In genomic region chr7:7972927-7973594, GRCh38 we compare ENCODE assay signal across 10 cellular contexts. TPM values are rescaled to one million over a fixed set of nuclear protein-coding genes. Genes with fewer than 3 reads are reported as not detected.
A peak's percentile ranks its signal among the peaks of the same experiment; 100 is the strongest.
DNase-seq lines count a peak whose midpoint lies in the region; ATAC-seq and TF ChIP-seq lines count a peak whose summit lies in the region.
"Had no signal": no experiment of that assay in that cellular context is flagged by ENCODE, and none has a peak within 500 bp of the region (broad histone marks: within the 10 kb centered on the region; RNA-seq: fewer than 3 reads in every experiment).

No MANE protein-coding gene starts in this region.

- H3K9me3 ChIP-seq in OCI-LY7 (ENCODE audit: low read length) = 0 out of 2 replicates have a peak, but pooled peaks cover 5% of the 10 kb centered on the region
- H3K9me3 ChIP-seq: spleen had no signal

- H3K4me3 Mint-ChIP-seq in activated naive CD4-positive, alpha-beta T cell treated with anti-CD3 and anti-CD28 coated beads for 36 hours = peak overlapping the region; percentile 40
- peak overlapping the region in 1 of 2 donors; percentile 37 for H3K4me3 Mint-ChIP-seq in stimulated activated naive B cell treated with anti-CD40 and anti-IgM and Interleukin-4, amounts not matched to agents 10 μg/mL and 1 μg/mL and 100 μg/mL, for 72 hours

- no peak overlapping the region for H3K27ac Mint-ChIP-seq in activated naive CD4-positive, alpha-beta T cell treated with anti-CD3 and anti-CD28 coated beads for 36 hours
- no peak overlapping the region for H3K27ac Mint-ChIP-seq in stimulated activated naive B cell treated with anti-CD40 and anti-IgM and Interleukin-4, amounts not matched to agents 10 μg/mL and 1 μg/mL and 100 μg/mL, for 72 hours

- ATAC-seq in stimulated activated naive B cell treated with anti-CD40 and anti-IgM and Interleukin-4, amounts not matched to agents 10 μg/mL and 1 μg/mL and 100 μg/mL, for 72 hours (replicated peaks) = no peak

- intact Hi-C loops in activated naive CD4-positive, alpha-beta T cell treated with anti-CD3 and anti-CD28 coated beads for 36 hours (cut with micrococcal nuclease) = loop anchor here (1.0 kb wide), 1 partner anchor 12 kb away; no protein-coding TSS in a partner anchor
- intact Hi-C loops in OCI-LY7 (cut with micrococcal nuclease; ENCODE audit: unreplicated experiment) = loop anchor here (5.0 kb wide), 4 partner anchors 201 to 716 kb away; partner anchors contain the start of gene MIOS

- no peaks in the 10 kb centered on the region for H3K36me3 Mint-ChIP-seq in activated naive CD4-positive, alpha-beta T cell treated with anti-CD3 and anti-CD28 coated beads for 36 hours (ENCODE audit: low read depth)
- no peaks in the 10 kb centered on the region for H3K36me3 Mint-ChIP-seq in stimulated activated naive B cell treated with anti-CD40 and anti-IgM and Interleukin-4, amounts not matched to agents 10 μg/mL and 1 μg/mL and 100 μg/mL, for 72 hours

- H3K4me3 ChIP-seq in OCI-LY7 (ENCODE audit: low read depth, low read length, poor library complexity, severe bottlenecking) = peak overlapping the region; percentile 72

- no peaks in the 10 kb centered on the region for H3K27me3 Mint-ChIP-seq in activated naive CD4-positive, alpha-beta T cell treated with anti-CD3 and anti-CD28 coated beads for 36 hours (ENCODE audit: low read depth)
- no peaks in the 10 kb centered on the region for H3K27me3 Mint-ChIP-seq in stimulated activated naive B cell treated with anti-CD40 and anti-IgM and Interleukin-4, amounts not matched to agents 10 μg/mL and 1 μg/mL and 100 μg/mL, for 72 hours

- H4K20me1 ChIP-seq in OCI-LY7 (ENCODE audit: insufficient read depth, low read length) = peaks cover 16% of the 10 kb centered on the region; the same call in 1 of the 2 replicates

- POLR2A ChIA-PET in OCI-LY7 (lab: Charles Lee) = interaction anchor here (0.5 to 2.1 kb wide), 19 partner anchors 8 to 1519 kb away, joined by 3 to 14 read pairs (median 3); partner anchors contain the start of gene UMAD1

- peak overlapping the region; percentile 18 for H3K27ac ChIP-seq in OCI-LY7 (ENCODE audit: low read depth, low read length, poor library complexity, severe bottlenecking)

- no peaks in the 10 kb centered on the region for H3K9me2 ChIP-seq in OCI-LY7 (ENCODE audit: insufficient read depth, low read length)

- H3K36me3 ChIP-seq in OCI-LY7 (ENCODE audit: insufficient read depth, low read length) = peaks cover 14% of the 10 kb centered on the region
- H3K36me3 ChIP-seq: spleen had no signal

- peaks cover 84% of the 10 kb centered on the region for H3K79me2 ChIP-seq in OCI-LY7 (ENCODE audit: insufficient read depth, low read depth, low read length)

- H2AFZ ChIP-seq in OCI-LY7 (ENCODE audit: low read length) = no peak overlapping the region

- no TSS peak for BruUV-seq in OCI-LY7 (replicated peaks; lab: Mats Ljungman, UMichigan)

- no peaks in the 10 kb centered on the region for H3K9me3 Mint-ChIP-seq in activated naive CD4-positive, alpha-beta T cell treated with anti-CD3 and anti-CD28 coated beads for 36 hours
- H3K9me3 Mint-ChIP-seq in stimulated activated naive B cell treated with anti-CD40 and anti-IgM and Interleukin-4, amounts not matched to agents 10 μg/mL and 1 μg/mL and 100 μg/mL, for 72 hours = no peaks in the 10 kb centered on the region

- peaks cover 38% of the 10 kb centered on the region for H3K4me1 ChIP-seq in OCI-LY7 (ENCODE audit: insufficient read depth, low read length, poor library complexity, severe bottlenecking)

- peaks cover 38% of the 10 kb centered on the region for H3K4me1 Mint-ChIP-seq in activated naive CD4-positive, alpha-beta T cell treated with anti-CD3 and anti-CD28 coated beads for 36 hours (ENCODE audit: low read depth)
- H3K4me1 Mint-ChIP-seq in stimulated activated naive B cell treated with anti-CD40 and anti-IgM and Interleukin-4, amounts not matched to agents 10 μg/mL and 1 μg/mL and 100 μg/mL, for 72 hours = peaks cover 13 to 37% of the 10 kb centered on the region in 2 donors

- TF ChIP-seq CTCF in OCI-LY7 (conservative IDR thresholded peaks at IDR 0.05; ENCODE audit: low read length) = no peak

- peak; percentile 19 for DNase-seq in activated naive CD4-positive, alpha-beta T cell treated with anti-CD3 and anti-CD28 coated beads for 36 hours
- no peak for DNase-seq in activated naive CD4-positive, alpha-beta T cell treated with anti-CD3 and anti-CD28 coated beads, Interleukin-2, amount 50 U/mL, for 16 hours
- peak; percentile 34 for DNase-seq in OCI-LY7 (ENCODE audit: low spot score)
- DNase-seq in globus pallidus (ENCODE audit: low spot score) = peak; percentile 18
- DNase-seq in superior temporal gyrus (ENCODE audit: extremely low spot score) = peak; percentile 56
- DNase-seq in NCI-H146 treated with DMSO at 0.1 percent for 48 hours (lab: John Stamatoyannopoulos, UW; ENCODE audit: unreplicated experiment) = no peak
- no peak for DNase-seq in nucleus accumbens (lab: John Stamatoyannopoulos, UW)
- no peak for DNase-seq in stimulated activated naive B cell treated with anti-CD40 and anti-IgM and Interleukin-4, amounts not matched to agents 10 μg/mL and 1 μg/mL and 100 μg/mL, for 72 hours
- DNase-seq: amniotic stem cell, spleen had no signal

- peak overlapping the region; percentile 82 for H3K4me2 ChIP-seq in OCI-LY7 (ENCODE audit: low read length)

- CTCF ChIA-PET in activated naive CD4-positive, alpha-beta T cell treated with anti-CD3 and anti-CD28 coated beads for 36 hours (lab: Charles Lee) = interaction anchor here (0.7 to 1.6 kb wide), 4 partner anchors 18 to 1457 kb away, joined by 3 to 5 read pairs (median 4); no protein-coding TSS in a partner anchor
- CTCF ChIA-PET in OCI-LY7 (lab: Charles Lee; ENCODE audit: unreplicated experiment) = interaction anchor here (0.6 to 1.0 kb wide), 3 partner anchors 29 to 63 kb away, joined by 3 read pairs; no protein-coding TSS in a partner anchor

RNA-seq across cellular contexts. Expression of gene GLCCI1, which starts 4.5 kb away (rescaled TPM):
- 10 to 100 TPM; 12.9 to 13.3 TPM for total RNA-seq in activated naive CD4-positive, alpha-beta T cell treated with anti-CD3 and anti-CD28 coated beads for 36 hours
- 18.5 and 21.3 TPM in 2 replicates for total RNA-seq in OCI-LY7 (2014; rRNA removed; shearing (Covaris generic))
- total RNA-seq in OCI-LY7 (2022) = 85.6 and 108 TPM in 2 replicates

Comparison
In these comparisons a context has a peak if more than half of its experiments do, and no peak if none do; other contexts are left out.
1. DNase-seq: peak in activated naive CD4-positive, alpha-beta T cell treated with anti-CD3 and anti-CD28 coated beads for 36 hours (single experiment), OCI-LY7 (single experiment), globus pallidus (single experiment) and superior temporal gyrus (single experiment); none in activated naive CD4-positive, alpha-beta T cell treated with anti-CD3 and anti-CD28 coated beads, Interleukin-2, amount 50 U/mL, for 16 hours (single experiment), NCI-H146 treated with DMSO at 0.1 percent for 48 hours (single experiment), nucleus accumbens (0 of 56) and stimulated activated naive B cell treated with anti-CD40 and anti-IgM and Interleukin-4, amounts not matched to agents 10 μg/mL and 1 μg/mL and 100 μg/mL, for 72 hours (single experiment).